Comparison of ENCODE assay signal across 10 cellular contexts in genomic region chr20:3805594-3806264, GRCh38. TPM values are rescaled to one million over a fixed set of nuclear protein-coding genes. Genes with fewer than 3 reads are reported as not detected.
DNase-seq lines count a peak whose midpoint lies in the region; ATAC-seq and TF ChIP-seq lines count a peak whose summit lies in the region.
"Had no signal": no experiment of that assay in that cellular context is flagged by ENCODE, and none has a peak within 500 bp of the region (broad histone marks: within the 10 kb centered on the region; RNA-seq: fewer than 3 reads in every experiment).

No MANE protein-coding gene starts in this region.

- H3K4me3 Mint-ChIP-seq in H9 = no peak overlapping the region
- H3K4me3 Mint-ChIP-seq in activated CD8-positive, alpha-beta T cell treated with anti-CD3 and anti-CD28 coated beads, Interleukin-2, amount 10 ng/mL, durations not matched to agents 7 days and 5 days = no peak overlapping the region

- H3K9ac ChIP-seq in H9 (ENCODE audit: extremely low read depth, insufficient read length, low read length) (no peak overlapping the region), skeletal muscle satellite cell (ENCODE audit: low read depth, low read length) (peak overlapping the region; percentile 12)

- peaks cover 60% of the 10 kb centered on the region for H3K36me3 ChIP-seq in skeletal muscle satellite cell (ENCODE audit: insufficient read depth, low read length)
- H3K36me3 ChIP-seq: cardiac muscle cell had no signal

- TF ChIP-seq CTCF in H9 (conservative IDR thresholded peaks at IDR 0.05) (no peak), foreskin fibroblast (IDR thresholded peaks at IDR 0.05; ENCODE audit: low read depth, low read length) (no peak), GM10266 (IDR thresholded peaks at IDR 0.05; ENCODE audit: control insufficient read depth, insufficient read depth, low read depth, missing control alignments) (no peak)

- H2BK20ac ChIP-seq in H9 (ENCODE audit: low read depth, low read length, poor library complexity, severe bottlenecking) = no peak overlapping the region

- H2BK12ac ChIP-seq in H9 (ENCODE audit: insufficient read length, low read depth, low read length) = no peak overlapping the region

- no peak overlapping the region for H2BK5ac ChIP-seq in H9 (ENCODE audit: insufficient read length, low read length)

- no peak overlapping the region for H2AK5ac ChIP-seq in H9 (ENCODE audit: insufficient read length, low read length)

- H3K9me3 Mint-ChIP-seq in H9 = no peaks in the 10 kb centered on the region
- no peaks in the 10 kb centered on the region for H3K9me3 Mint-ChIP-seq in activated CD8-positive, alpha-beta T cell treated with anti-CD3 and anti-CD28 coated beads, Interleukin-2, amount 10 ng/mL, durations not matched to agents 7 days and 5 days (ENCODE audit: insufficient read depth)

- peaks cover 16 to 33% of the 10 kb centered on the region in 2 experiments for H3K4me1 Mint-ChIP-seq in H9
- H3K4me1 Mint-ChIP-seq in activated CD8-positive, alpha-beta T cell treated with anti-CD3 and anti-CD28 coated beads, Interleukin-2, amount 10 ng/mL, durations not matched to agents 7 days and 5 days (ENCODE audit: low read depth) = peaks cover 68% of the 10 kb centered on the region

- CTCF ChIA-PET in activated CD8-positive, alpha-beta T cell treated with anti-CD3 and anti-CD28 coated beads, Interleukin-2, amount 10 ng/mL, durations not matched to agents 7 days and 5 days (lab: Charles Lee) = no interaction called here

- H4K91ac ChIP-seq in H9 (ENCODE audit: insufficient read length, low read depth, low read length) = no peak overlapping the region

- no peak overlapping the region for H3K14ac ChIP-seq in H9 (ENCODE audit: insufficient read depth, low read length)

- no peak overlapping the region for H2BK15ac ChIP-seq in H9 (ENCODE audit: low read depth, low read length)

- H3K23me2 ChIP-seq in H9 (ENCODE audit: insufficient read length, low read depth, low read length, poor library complexity, severe bottlenecking) = no peaks in the 10 kb centered on the region

- no peaks in the 10 kb centered on the region for H4K20me1 ChIP-seq in H9 (ENCODE audit: control insufficient read depth, insufficient read depth, insufficient read length)

- H3K18ac ChIP-seq in H9 (ENCODE audit: insufficient read length, low read depth, low read length) = no peak overlapping the region

- WGBS in H9 (ENCODE audit: extremely low coverage, insufficient read length, low lambda C conversion rate) = no CpG with 5 or more reads among the region's 8 CpGs

- peaks cover 4% of the 10 kb centered on the region; the same call in 1 of the 2 replicates for H3K27me3 Mint-ChIP-seq in H9 (ENCODE audit: low read depth)
- no peaks in the 10 kb centered on the region for H3K27me3 Mint-ChIP-seq in activated CD8-positive, alpha-beta T cell treated with anti-CD3 and anti-CD28 coated beads, Interleukin-2, amount 10 ng/mL, durations not matched to agents 7 days and 5 days (ENCODE audit: low read depth)

- H3K4me2 ChIP-seq in H9 (ENCODE audit: insufficient read depth, insufficient read length, low read length) = no peak overlapping the region
- H3K4me2 ChIP-seq in skeletal muscle satellite cell (ENCODE audit: low read length) = no peak overlapping the region

- peaks cover 30 to 51% (median 43%) of the 10 kb centered on the region in 3 experiments for H3K36me3 Mint-ChIP-seq in H9 (ENCODE audit: insufficient read depth in 1 of 3, low read depth in 3 of 3)
- H3K36me3 Mint-ChIP-seq in activated CD8-positive, alpha-beta T cell treated with anti-CD3 and anti-CD28 coated beads, Interleukin-2, amount 10 ng/mL, durations not matched to agents 7 days and 5 days (ENCODE audit: low read depth) = peaks cover 63% of the 10 kb centered on the region

- H3K23ac ChIP-seq in H9 (ENCODE audit: insufficient read length, low read depth, low read length) = no peak overlapping the region

- no peaks in the 10 kb centered on the region for H3K79me1 ChIP-seq in H9 (ENCODE audit: insufficient read depth, low read depth, low read length, poor library complexity, severe bottlenecking)

- no peak overlapping the region for H3K56ac ChIP-seq in H9 (ENCODE audit: insufficient read length, low read depth, low read length)

- DNase-seq in H9 (no peak), foreskin fibroblast (peak; percentile 76 to 86), GM10266 (ENCODE audit: extremely low spot score) (no peak), cortex of kidney (lab: John Stamatoyannopoulos, UW) (no peak)
- DNase-seq in activated CD8-positive, alpha-beta T cell treated with anti-CD3 and anti-CD28 coated beads, Interleukin-2, amount 10 ng/mL, durations not matched to agents 7 days and 5 days = no peak
- no peak for DNase-seq in stimulated activated naive CD4-positive, alpha-beta T cell (lab: John Stamatoyannopoulos, UW)
- DNase-seq: stimulated activated CD4-positive, alpha-beta T cell treated with anti-CD3 and anti-CD28 coated beads, Interleukin-15, amount 100 ng/mL, for 24 hours had no signal

- H2AFZ ChIP-seq in H9 (ENCODE audit: low read length) = no peak overlapping the region

- H4K8ac ChIP-seq in H9 (replicated peaks; ENCODE audit: insufficient read length, low read depth, low read length) = no peak overlapping the region

- H3K4ac ChIP-seq in H9 (ENCODE audit: low read depth, low read length) = no peak overlapping the region

- no peak overlapping the region for H4K5ac ChIP-seq in H9 (ENCODE audit: insufficient read length, low read depth, low read length)

- no peak overlapping the region for H3T11ph ChIP-seq in H9 (ENCODE audit: low read length)

- H2BK120ac ChIP-seq in H9 (ENCODE audit: low read depth, low read length, poor library complexity, severe bottlenecking) = no peak overlapping the region

- H3K27me3 ChIP-seq in H9 (ENCODE audit: insufficient read depth, low read length) = no peaks in the 10 kb centered on the region
- H3K27me3 ChIP-seq in skeletal muscle satellite cell (ENCODE audit: control insufficient read depth, insufficient read depth, low read length) = no peaks in the 10 kb centered on the region
- H3K27me3 ChIP-seq: cardiac muscle cell had no signal

- peak overlapping the region; percentile 29 to 79 (median 78); a peak in 6 of 7 replicates for H3K27ac Mint-ChIP-seq in H9
- peak overlapping the region; percentile 53 for H3K27ac Mint-ChIP-seq in activated CD8-positive, alpha-beta T cell treated with anti-CD3 and anti-CD28 coated beads, Interleukin-2, amount 10 ng/mL, durations not matched to agents 7 days and 5 days

- no peaks in the 10 kb centered on the region for H3K79me2 ChIP-seq in H9 (ENCODE audit: insufficient read depth, low read length)

- no peak for ATAC-seq in activated CD8-positive, alpha-beta T cell treated with anti-CD3 and anti-CD28 coated beads, Interleukin-2, amount 10 ng/mL, durations not matched to agents 7 days and 5 days
- ATAC-seq in GM21381 (IDR thresholded peaks at IDR 0.05; ENCODE audit: unreplicated experiment) = no peak

- H3K27ac ChIP-seq in H9 (ENCODE audit: insufficient read length, low read depth, low read length) = no peak overlapping the region
- H3K27ac ChIP-seq: cardiac muscle cell had no signal

- H3K4me1 ChIP-seq in H9 (ENCODE audit: insufficient read depth, low read length) = peaks cover 3% of the 10 kb centered on the region
- H3K4me1 ChIP-seq in skeletal muscle satellite cell (ENCODE audit: control insufficient read depth, insufficient read depth, low read length) = peaks cover 50% of the 10 kb centered on the region

- H3K4me3 ChIP-seq in foreskin fibroblast (ENCODE audit: low read depth in 1 of 2, low read length in 2 of 2) (no peak overlapping the region), skeletal muscle satellite cell (ENCODE audit: low read length) (no peak overlapping the region)
- H3K4me3 ChIP-seq: cardiac muscle cell had no signal

- POLR2A ChIA-PET in activated CD8-positive, alpha-beta T cell treated with anti-CD3 and anti-CD28 coated beads, Interleukin-2, amount 10 ng/mL, durations not matched to agents 7 days and 5 days (lab: Charles Lee) = interaction anchor here (1.1 to 1.3 kb wide), 2 partner anchors 10 kb away, joined by 4 to 5 read pairs; partner anchors contain the start of gene CDC25B

- no peaks in the 10 kb centered on the region for H3K9me3 ChIP-seq in H9 (ENCODE audit: control insufficient read depth, low read depth, low read length)
- H3K9me3 ChIP-seq in skeletal muscle satellite cell (replicated peaks; ENCODE audit: low read length) = no peaks in the 10 kb centered on the region

RNA-seq across cellular contexts. Expression of gene CDC25B, which starts 9.6 kb away (rescaled TPM):
- total RNA-seq in H9 (2021) = 22.9 and 24.0 TPM in 2 replicates
- total RNA-seq in activated CD8-positive, alpha-beta T cell treated with anti-CD3 and anti-CD28 coated beads, Interleukin-2, amount 10 ng/mL, durations not matched to agents 7 days and 5 days = 100 to 1,000 TPM; 294 to 298 TPM
- total RNA-seq in skeletal muscle satellite cell (2012; rRNA removed) = 26.6 and 32.2 TPM in 2 replicates

RNA-seq across cellular contexts. Expression of gene AP5S1, which starts 14.6 kb away (rescaled TPM):
- 3.9 and 4.1 TPM in 2 replicates for total RNA-seq in H9 (2021)
- total RNA-seq in activated CD8-positive, alpha-beta T cell treated with anti-CD3 and anti-CD28 coated beads, Interleukin-2, amount 10 ng/mL, durations not matched to agents 7 days and 5 days = 10 to 100 TPM; 13.8 to 16.5 TPM
- total RNA-seq in skeletal muscle satellite cell (2012; rRNA removed) = 20.5 and 22.1 TPM in 2 replicates

RNA-seq across cellular contexts. Expression of gene CENPB, which starts 19.2 kb away (rescaled TPM):
- 63.1 and 64.0 TPM in 2 replicates for total RNA-seq in H9 (2021)
- total RNA-seq in activated CD8-positive, alpha-beta T cell treated with anti-CD3 and anti-CD28 coated beads, Interleukin-2, amount 10 ng/mL, durations not matched to agents 7 days and 5 days = 10 to 100 TPM; 87.1 to 92.0 TPM
- total RNA-seq in skeletal muscle satellite cell (2012; rRNA removed) = 125 and 146 TPM in 2 replicates

RNA-seq across cellular contexts. Expression of gene SPEF1, which starts 24.5 kb away (rescaled TPM):
- total RNA-seq in H9 (2021) = 0.22 and 0.24 TPM in 2 replicates
- total RNA-seq in activated CD8-positive, alpha-beta T cell treated with anti-CD3 and anti-CD28 coated beads, Interleukin-2, amount 10 ng/mL, durations not matched to agents 7 days and 5 days = under 1 TPM; 0.16 TPM
- total RNA-seq in skeletal muscle satellite cell (2012; rRNA removed) = not detected in 2 replicates

RNA-seq across cellular contexts. Expression of gene ADISSP, which starts 38.2 kb away (rescaled TPM):
- total RNA-seq in H9 (2021) = 79.2 and 80.9 TPM in 2 replicates
- 10 to 100 TPM; 37.4 to 38.5 TPM for total RNA-seq in activated CD8-positive, alpha-beta T cell treated with anti-CD3 and anti-CD28 coated beads, Interleukin-2, amount 10 ng/mL, durations not matched to agents 7 days and 5 days
- 43.9 and 63.1 TPM in 2 replicates for total RNA-seq in skeletal muscle satellite cell (2012; rRNA removed)

Comparison
In these comparisons a context has a peak if more than half of its experiments do, and no peak if none do; other contexts are left out.
1. DNase-seq: peak in foreskin fibroblast (2 of 2); none in H9 (single experiment), activated CD8-positive, alpha-beta T cell treated with anti-CD3 and anti-CD28 coated beads, Interleukin-2, amount 10 ng/mL, durations not matched to agents 7 days and 5 days (single experiment), GM10266 (single experiment), cortex of kidney (single experiment) and stimulated activated naive CD4-positive, alpha-beta T cell (0 of 6).
2. RNA of gene CDC25B, which starts 9.6 kb away (total RNA-seq): 294 to 298 TPM in activated CD8-positive, alpha-beta T cell treated with anti-CD3 and anti-CD28 coated beads, Interleukin-2, amount 10 ng/mL, durations not matched to agents 7 days and 5 days; 22.9 to 24.0 TPM in H9; every median in the first group is over 10 times any median in the second.